In the genomic region with DNA sequence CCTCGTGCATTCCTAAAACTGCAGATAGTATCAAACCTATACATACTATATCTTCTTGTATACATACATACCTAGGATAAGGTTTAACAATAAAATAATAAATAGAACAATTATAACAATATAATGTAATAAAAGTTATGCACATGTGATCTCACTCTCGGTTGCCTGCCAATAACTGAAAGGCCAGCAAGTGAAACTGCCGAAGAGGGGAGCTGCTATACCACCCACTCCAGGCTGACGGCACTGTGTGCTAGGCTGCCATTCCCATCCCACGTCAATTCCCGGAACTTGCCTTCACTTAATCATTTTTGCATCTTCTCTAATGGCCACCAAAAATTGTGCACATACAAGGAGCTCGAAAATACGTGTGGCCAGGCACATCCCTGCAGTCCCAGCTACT, we compare ENCODE assay signal across 22 cellular contexts.
"Had no signal": no experiment of that assay in that cellular context is flagged by ENCODE, and none has a peak within 500 bp of the region (broad histone marks: within the 10 kb centered on the region; RNA-seq: fewer than 3 reads in every experiment).

No MANE protein-coding gene starts in this region.

- H3K9ac ChIP-seq: KMS-11, SK-N-SH had no signal

- H3K27ac ChIP-seq: KMS-11, RWPE1 had no signal

- H3K4me1 Mint-ChIP-seq: IgD-negative memory B cell had no signal

- H3K27ac Mint-ChIP-seq: IgD-negative memory B cell had no signal

- H3K9me3 ChIP-seq: SK-N-SH had no signal

- H3K27me3 Mint-ChIP-seq: IgD-negative memory B cell had no signal

- H3K4me2 ChIP-seq: KMS-11, SK-N-SH had no signal

- H3K4me3 Mint-ChIP-seq: IgD-negative memory B cell had no signal

- H3K36me3 Mint-ChIP-seq: IgD-negative memory B cell had no signal

- DNase-seq: Kasumi-1, MM.1S, NCI-H1092 treated with DMSO at 0.1 percent for 48 hours, NCI-H1436, NCI-H187, NCI-H2029, NCI-H2081 treated with DMSO at 0.1 percent for 48 hours, NCI-H2171, NCI-H226, NCI-H446, NCI-H510A, NCI-H524 treated with DMSO at 0.1 percent for 48 hours, NCI-H774, SHP77, SK-N-SH had no signal

- H3K4me3 ChIP-seq: K562 had no signal

- ATAC-seq: K562, Panc1, PC-3 had no signal

- FAIRE-seq: HepG2, K562 had no signal
